14 cellular contexts compared by ENCODE assay signal in genomic region chr4:156581693-156582092, GRCh38.
DNase-seq lines count a peak whose midpoint lies in the region; ATAC-seq and TF ChIP-seq lines count a peak whose summit lies in the region.
"Had no signal": no experiment of that assay in that cellular context is flagged by ENCODE, and none has a peak within 500 bp of the region (broad histone marks: within the 10 kb centered on the region; RNA-seq: fewer than 3 reads in every experiment).

No MANE protein-coding gene starts in this region.

- H3K9me3 ChIP-seq in AG04450 (ENCODE audit: control insufficient read depth, insufficient read depth, low read length) (no peaks in the 10 kb centered on the region), Karpas-422 (ENCODE audit: low read length) (no peaks in the 10 kb centered on the region), adipocyte (ENCODE audit: control insufficient read depth, low read length) (no peaks in the 10 kb centered on the region), mesenchymal stem cell (ENCODE audit: control insufficient read depth, low read length) (no peaks in the 10 kb centered on the region), OCI-LY7 (ENCODE audit: low read length) (no peaks in the 10 kb centered on the region), right cardiac atrium (ENCODE audit: control insufficient read depth, low read length) (no peaks in the 10 kb centered on the region)
- H3K9me3 ChIP-seq: SJCRH30, thyroid gland had no signal

- H4K20me1 ChIP-seq in Karpas-422 (ENCODE audit: insufficient read depth, low read depth, low read length) (no peaks in the 10 kb centered on the region), OCI-LY7 (ENCODE audit: insufficient read depth, low read length) (no peaks in the 10 kb centered on the region)

- H3K23ac ChIP-seq in mesenchymal stem cell (ENCODE audit: low read length in 2 of 2): no peak overlapping the region

- H3K14ac ChIP-seq in mesenchymal stem cell (ENCODE audit: low read length in 2 of 2): no peak overlapping the region

- no peak overlapping the region for H2BK5ac ChIP-seq in mesenchymal stem cell (ENCODE audit: low read depth, low read length, poor library complexity, severe bottlenecking)

- H3K27ac ChIP-seq in AG04450 (ENCODE audit: low read depth, low read length): no peak overlapping the region
- H3K27ac ChIP-seq in Karpas-422 (ENCODE audit: low read length): no peak overlapping the region
- H3K27ac ChIP-seq in mesenchymal stem cell (ENCODE audit: low read length, poor library complexity, severe bottlenecking): no peak overlapping the region
- no peak overlapping the region for H3K27ac ChIP-seq in OCI-LY7 (ENCODE audit: low read depth, low read length, poor library complexity, severe bottlenecking)
- no peak overlapping the region for H3K27ac ChIP-seq in right cardiac atrium (ENCODE audit: low read length)
- no peak overlapping the region for H3K27ac ChIP-seq in caudate nucleus (ENCODE audit: low read depth, low read length)
- H3K27ac ChIP-seq: brain microvascular endothelial cell, SJCRH30, thyroid gland had no signal

- no peak overlapping the region for H3K18ac ChIP-seq in mesenchymal stem cell (ENCODE audit: low read depth in 1 of 2, low read length in 2 of 2)

- H2AK5ac ChIP-seq in mesenchymal stem cell (ENCODE audit: low read length, severe bottlenecking): no peak overlapping the region

- H3K36me3 ChIP-seq in Karpas-422 (ENCODE audit: insufficient read depth, low read length) (no peaks in the 10 kb centered on the region), adipocyte (ENCODE audit: control insufficient read depth, insufficient read depth, low read length, severe bottlenecking) (no peaks in the 10 kb centered on the region), mesenchymal stem cell (ENCODE audit: control insufficient read depth in 1 of 2, insufficient read depth in 2 of 2, low read depth in 1 of 2, low read length in 2 of 2) (no peaks in the 10 kb centered on the region), OCI-LY7 (ENCODE audit: insufficient read depth, low read length) (no peaks in the 10 kb centered on the region)
- H3K36me3 ChIP-seq: brain microvascular endothelial cell, SJCRH30, thyroid gland had no signal

- H3K4me2 ChIP-seq in Karpas-422 (ENCODE audit: low read depth, low read length, poor library complexity, severe bottlenecking) (no peak overlapping the region), mesenchymal stem cell (ENCODE audit: low read length, poor library complexity, severe bottlenecking) (no peak overlapping the region), OCI-LY7 (ENCODE audit: low read length) (no peak overlapping the region)

- H3K4me1 ChIP-seq in Karpas-422 (ENCODE audit: low read length) (no peaks in the 10 kb centered on the region), adipocyte (ENCODE audit: control insufficient read depth, insufficient read depth, low read length) (peaks cover 13% of the 10 kb centered on the region), mesenchymal stem cell (ENCODE audit: control insufficient read depth, insufficient read depth, low read depth, low read length) (no peaks in the 10 kb centered on the region), OCI-LY7 (ENCODE audit: insufficient read depth, low read length, poor library complexity, severe bottlenecking) (no peaks in the 10 kb centered on the region), right cardiac atrium (ENCODE audit: control insufficient read depth, insufficient read depth, low read length) (no peaks in the 10 kb centered on the region)

- H2BK120ac ChIP-seq in mesenchymal stem cell (ENCODE audit: low read depth, low read length): no peak overlapping the region

- peak overlapping the region; percentile 11; the same call in 1 of the 2 replicates for H3K4me3 ChIP-seq in AG04450 (ENCODE audit: low read depth, low read length)
- no peak overlapping the region for H3K4me3 ChIP-seq in Karpas-422 (ENCODE audit: low read length)
- peak overlapping the region; percentile 60 for H3K4me3 ChIP-seq in adipocyte (ENCODE audit: low read length)
- peak overlapping the region in 1 of 2 experiments; percentile 53 for H3K4me3 ChIP-seq in mesenchymal stem cell (ENCODE audit: insufficient read depth in 1 of 2, low read depth in 1 of 2, low read length in 2 of 2)
- H3K4me3 ChIP-seq in OCI-LY7 (ENCODE audit: low read depth, low read length, poor library complexity, severe bottlenecking): no peak overlapping the region
- no peak overlapping the region for H3K4me3 ChIP-seq in right cardiac atrium (ENCODE audit: low read length)
- H3K4me3 ChIP-seq: SJCRH30, thyroid gland had no signal

- no peaks in the 10 kb centered on the region for H3K79me2 ChIP-seq in Karpas-422 (ENCODE audit: low read length)
- no peaks in the 10 kb centered on the region for H3K79me2 ChIP-seq in OCI-LY7 (ENCODE audit: insufficient read depth, low read depth, low read length)

- BruUV-seq in OCI-LY7 (replicated peaks; lab: Mats Ljungman, UMichigan): no TSS peak

- H3K9me2 ChIP-seq in Karpas-422 (replicated peaks; ENCODE audit: insufficient read depth, low read length) (no peaks in the 10 kb centered on the region), OCI-LY7 (ENCODE audit: insufficient read depth, low read length) (no peaks in the 10 kb centered on the region)

- H3K9ac ChIP-seq in Karpas-422 (ENCODE audit: low read length) (no peak overlapping the region), adipocyte (ENCODE audit: low read length) (peak overlapping the region; percentile 5), mesenchymal stem cell (ENCODE audit: low read length) (peak overlapping the region; percentile 67)

- no peak overlapping the region for H3K4ac ChIP-seq in mesenchymal stem cell (ENCODE audit: low read depth in 1 of 2, low read length in 2 of 2)

- H4K8ac ChIP-seq in mesenchymal stem cell (ENCODE audit: low read length): no peak overlapping the region

- intact Hi-C loops in OCI-LY7 (cut with micrococcal nuclease; ENCODE audit: unreplicated experiment): no loop called here
- intact Hi-C loops in right cardiac atrium (cut with DNase I): no loop called here

- ATAC-seq in right cardiac atrium: no peak

- POLR2A ChIA-PET in AG04450 (lab: Yijun Ruan, JAX) (no interaction called here), OCI-LY7 (lab: Charles Lee) (no interaction called here)

- H2AFZ ChIP-seq in Karpas-422 (ENCODE audit: low read length): no peak overlapping the region
- no peak overlapping the region for H2AFZ ChIP-seq in mesenchymal stem cell (ENCODE audit: low read depth, low read length)
- no peak overlapping the region for H2AFZ ChIP-seq in OCI-LY7 (ENCODE audit: low read length)

- no peaks in the 10 kb centered on the region for H3K27me3 ChIP-seq in AG04450 (ENCODE audit: control insufficient read depth, insufficient read depth, low read length)
- H3K27me3 ChIP-seq in Karpas-422 (ENCODE audit: low read length): no peaks in the 10 kb centered on the region
- no peaks in the 10 kb centered on the region for H3K27me3 ChIP-seq in adipocyte (replicated peaks; ENCODE audit: control insufficient read depth, insufficient read depth, low read length)
- no peaks in the 10 kb centered on the region for H3K27me3 ChIP-seq in mesenchymal stem cell (ENCODE audit: control insufficient read depth in 1 of 2, insufficient read depth in 1 of 2, low read length in 2 of 2)
- H3K27me3 ChIP-seq in right cardiac atrium (ENCODE audit: control insufficient read depth, insufficient read depth): no peaks in the 10 kb centered on the region
- H3K27me3 ChIP-seq: brain microvascular endothelial cell, SJCRH30, thyroid gland had no signal

- CTCF ChIA-PET in AG04450 (lab: Charles Lee) (no interaction called here), OCI-LY7 (lab: Charles Lee; ENCODE audit: unreplicated experiment) (no interaction called here)

- no CpG with 5 or more reads among the region's 2 CpGs for WGBS in mesenchymal stem cell
- WGBS in right cardiac atrium: 23% methylated on average over 2 of the region's 2 CpGs

- H3K79me1 ChIP-seq in mesenchymal stem cell (replicated peaks; ENCODE audit: low read length, poor library complexity, severe bottlenecking): no peaks in the 10 kb centered on the region

- TF ChIP-seq CTCF in AG04450 (IDR thresholded peaks at IDR 0.05; ENCODE audit: low read depth, low read length) (no peak), OCI-LY7 (conservative IDR thresholded peaks at IDR 0.05; ENCODE audit: low read length) (no peak)

- no peak overlapping the region for H4K91ac ChIP-seq in mesenchymal stem cell (ENCODE audit: low read length)

- DNase-seq in AG04450 (ENCODE audit: low read depth, low spot score): no peak
- DNase-seq in Karpas-422: peak; percentile 19
- no peak for DNase-seq in adipocyte (ENCODE audit: low read depth)
- DNase-seq in mesenchymal stem cell: no peak
- no peak for DNase-seq in OCI-LY7 (ENCODE audit: low spot score)
- no peak for DNase-seq in effector CD4-positive, alpha-beta T cell
- no peak for DNase-seq in right cardiac atrium
- DNase-seq in caudate nucleus (lab: John Stamatoyannopoulos, UW): no peak
- DNase-seq: brain microvascular endothelial cell, DND-41, NCI-H1436 treated with DMSO at 0.1 percent for 48 hours, NCI-H82, SJCRH30, thyroid gland had no signal

- no peak overlapping the region for H2BK15ac ChIP-seq in mesenchymal stem cell (ENCODE audit: low read depth, poor library complexity, severe bottlenecking)

- no peak overlapping the region for H2BK12ac ChIP-seq in mesenchymal stem cell (ENCODE audit: low read length in 2 of 2)

Comparison
In these comparisons a context has a peak if more than half of its experiments do, and no peak if none do; other contexts are left out.
1. H3K4me3 ChIP-seq: peak in AG04450 (single experiment) and adipocyte (single experiment); none in Karpas-422 (single experiment), OCI-LY7 (single experiment) and right cardiac atrium (single experiment).